ENCODE assay signal across 15 cellular contexts in genomic region chr11:17015639-17016125, GRCh38. TPM values are rescaled to one million over a fixed set of nuclear protein-coding genes. Genes with fewer than 3 reads are reported as not detected.
DNase-seq lines count a peak whose midpoint lies in the region; ATAC-seq, FAIRE-seq and TF ChIP-seq lines count a peak whose summit lies in the region.
"Had no signal": no experiment of that assay in that cellular context is flagged by ENCODE, and none has a peak within 500 bp of the region (broad histone marks: within the 10 kb centered on the region; RNA-seq: fewer than 3 reads in every experiment).

No MANE protein-coding gene starts in this region.

- H3K27ac ChIP-seq in right cardiac atrium (ENCODE audit: low read length) (no peak overlapping the region), right atrium auricular region (no peak overlapping the region), astrocyte (ENCODE audit: low read depth, low read length) (no peak overlapping the region), mucosa of rectum (ENCODE audit: low read depth in 2 of 2, low read length in 2 of 2) (peak overlapping the region; percentile 33 to 84), smooth muscle cell (ENCODE audit: low read depth) (no peak overlapping the region)
- H3K27ac ChIP-seq: skin epidermis had no signal

- no peaks in the 10 kb centered on the region for H4K20me1 ChIP-seq in astrocyte (ENCODE audit: insufficient read depth, low read length)
- no peaks in the 10 kb centered on the region for H4K20me1 ChIP-seq in smooth muscle cell (ENCODE audit: low read depth)

- H3K4me3 Mint-ChIP-seq in astrocyte (ENCODE audit: unreplicated experiment), result no peak overlapping the region

- no peak for ATAC-seq in right cardiac atrium

- H3K4me1 ChIP-seq in right cardiac atrium (ENCODE audit: control insufficient read depth, insufficient read depth, low read length), result no peaks in the 10 kb centered on the region
- peaks cover 0 to 7% of the 10 kb centered on the region in 2 donors for H3K4me1 ChIP-seq in right atrium auricular region
- peaks cover 18% of the 10 kb centered on the region for H3K4me1 ChIP-seq in astrocyte (ENCODE audit: insufficient read depth, low read length)
- H3K4me1 ChIP-seq in mucosa of rectum (ENCODE audit: control insufficient read depth in 2 of 2, insufficient read depth in 2 of 2, low read length in 2 of 2), result peaks cover 10 to 16% of the 10 kb centered on the region in 2 donors
- peaks cover 6% of the 10 kb centered on the region for H3K4me1 ChIP-seq in smooth muscle cell (ENCODE audit: low read depth)

- H3K27me3 ChIP-seq in right cardiac atrium (ENCODE audit: control insufficient read depth, insufficient read depth), result no peaks in the 10 kb centered on the region
- H3K27me3 ChIP-seq in right atrium auricular region, result no peaks in the 10 kb centered on the region
- H3K27me3 ChIP-seq in astrocyte (ENCODE audit: insufficient read depth, low read length), result peaks cover 10% of the 10 kb centered on the region
- no peaks in the 10 kb centered on the region for H3K27me3 ChIP-seq in mucosa of rectum (ENCODE audit: control insufficient read depth in 2 of 2, insufficient read depth in 2 of 2, low read length in 2 of 2)
- H3K27me3 ChIP-seq in smooth muscle cell (ENCODE audit: low read depth), result peaks cover 72% of the 10 kb centered on the region

- H3K27me3 Mint-ChIP-seq in astrocyte (ENCODE audit: low read depth, unreplicated experiment), result peaks cover 4% of the 10 kb centered on the region

- no peaks in the 10 kb centered on the region for H3K9me3 Mint-ChIP-seq in astrocyte (ENCODE audit: unreplicated experiment)
- H3K9me3 Mint-ChIP-seq: activated CD4-positive, alpha-beta memory T cell treated with anti-CD3 and anti-CD28 coated beads for 36 hours; activated naive CD8-positive, alpha-beta T cell treated with anti-CD3 and anti-CD28 coated beads, Interleukin-2, amount 10 ng/mL, durations not matched to agents 7 days and 5 days; T-cell had no signal

- H3K9ac ChIP-seq in astrocyte (ENCODE audit: low read length) (no peak overlapping the region), mucosa of rectum (ENCODE audit: low read depth in 1 of 2, low read length in 2 of 2) (peak overlapping the region in 1 of 2 donors; percentile 76), smooth muscle cell (ENCODE audit: low read depth) (no peak overlapping the region)

- H3K36me3 ChIP-seq in right atrium auricular region (no peaks in the 10 kb centered on the region), astrocyte (ENCODE audit: insufficient read depth, low read length) (no peaks in the 10 kb centered on the region), mucosa of rectum (ENCODE audit: control insufficient read depth in 2 of 2, insufficient read depth in 2 of 2, low read length in 2 of 2) (no peaks in the 10 kb centered on the region), smooth muscle cell (ENCODE audit: low read depth) (no peaks in the 10 kb centered on the region)

- intact Hi-C loops in right cardiac atrium (cut with DNase I), result loop anchor here in 1 of 4 donors (10.0 kb wide), 1 partner anchor 71 kb away; no protein-coding TSS in a partner anchor

- TF ChIP-seq CTCF in right atrium auricular region (IDR thresholded peaks at IDR 0.05), result no peak
- TF ChIP-seq CTCF in astrocyte (IDR thresholded peaks at IDR 0.05; ENCODE audit: insufficient read depth, low read depth, low read length), result no peak
- no peak for TF ChIP-seq CTCF in smooth muscle cell (IDR thresholded peaks at IDR 0.05; ENCODE audit: borderline replicate concordance, insufficient read depth, poor library complexity, severe bottlenecking)

- no peaks in the 10 kb centered on the region for H3K36me3 Mint-ChIP-seq in astrocyte (ENCODE audit: low read depth, unreplicated experiment)
- H3K36me3 Mint-ChIP-seq: activated naive CD8-positive, alpha-beta T cell treated with anti-CD3 and anti-CD28 coated beads, Interleukin-2, amount 10 ng/mL, durations not matched to agents 7 days and 5 days had no signal

- H3K4me3 ChIP-seq in right cardiac atrium (ENCODE audit: low read length) (no peak overlapping the region), right atrium auricular region (no peak overlapping the region), astrocyte (ENCODE audit: insufficient read depth, low read depth, low read length) (no peak overlapping the region), mucosa of rectum (ENCODE audit: low read length in 2 of 2) (peak overlapping the region in 1 of 2 donors; percentile 54), smooth muscle cell (no peak overlapping the region)

- H3K79me2 ChIP-seq in astrocyte (ENCODE audit: insufficient read depth, low read length) (no peaks in the 10 kb centered on the region), smooth muscle cell (ENCODE audit: low read depth) (no peaks in the 10 kb centered on the region)

- peaks cover 2% of the 10 kb centered on the region for H3K4me1 Mint-ChIP-seq in astrocyte (ENCODE audit: low read depth, unreplicated experiment)

- peak in 2 of 3 donors; percentile 59 to 66 for DNase-seq in right cardiac atrium
- no peak for DNase-seq in right atrium auricular region (ENCODE audit: low spot score)
- no peak for DNase-seq in astrocyte (ENCODE audit: low read depth)
- DNase-seq in smooth muscle cell (lab: John Stamatoyannopoulos, UW; ENCODE audit: unreplicated experiment), result no peak
- no peak for DNase-seq in NCI-H510A treated with DMSO at 0.1 percent for 48 hours (lab: John Stamatoyannopoulos, UW)
- DNase-seq in SIG-M5 (lab: John Stamatoyannopoulos, UW), result no peak
- no peak for DNase-seq in islet precursor cell
- DNase-seq: activated naive CD8-positive, alpha-beta T cell treated with anti-CD3 and anti-CD28 coated beads, Interleukin-2, amount 10 ng/mL, durations not matched to agents 7 days and 5 days; effector CD4-positive, alpha-beta T cell had no signal

- 70% methylated on average over 16 of the region's 16 CpGs for WGBS in right cardiac atrium
- WGBS in smooth muscle cell (ENCODE audit: low lambda C conversion rate), result 93% methylated on average over 16 of the region's 16 CpGs

- no peak overlapping the region for H3K27ac Mint-ChIP-seq in astrocyte (ENCODE audit: unreplicated experiment)
- H3K27ac Mint-ChIP-seq: activated CD4-positive, alpha-beta memory T cell treated with anti-CD3 and anti-CD28 coated beads for 36 hours; activated naive CD8-positive, alpha-beta T cell treated with anti-CD3 and anti-CD28 coated beads, Interleukin-2, amount 10 ng/mL, durations not matched to agents 7 days and 5 days; CD14-positive monocyte had no signal

- H3K9me3 ChIP-seq in right cardiac atrium (ENCODE audit: control insufficient read depth, low read length) (no peaks in the 10 kb centered on the region), right atrium auricular region (no peaks in the 10 kb centered on the region), astrocyte (ENCODE audit: insufficient read depth, low read depth, low read length) (no peaks in the 10 kb centered on the region), mucosa of rectum (ENCODE audit: control insufficient read depth in 2 of 2, low read length in 2 of 2) (no peaks in the 10 kb centered on the region), smooth muscle cell (replicated peaks; ENCODE audit: low read depth) (no peaks in the 10 kb centered on the region)

- H2AFZ ChIP-seq in astrocyte (ENCODE audit: low read depth, low read length) (no peak overlapping the region), smooth muscle cell (ENCODE audit: low read depth) (no peak overlapping the region)

- FAIRE-seq in astrocyte (lab: Jason Lieb, UNC), result no peak
- FAIRE-seq: urothelium cell line had no signal

- H3K4me2 ChIP-seq in astrocyte (ENCODE audit: low read length) (peak overlapping the region; percentile 90), smooth muscle cell (no peak overlapping the region)

- peaks cover 5% of the 10 kb centered on the region for H3F3A ChIP-seq in smooth muscle cell (ENCODE audit: low read depth)

RNA-seq across cellular contexts. Expression of gene PLEKHA7, which starts 1.5 kb away (rescaled TPM):
- total RNA-seq in right cardiac atrium (10 to 100 TPM; 30.3 to 44.6 (median 35.5) TPM), right atrium auricular region (10 to 100 TPM; 18.8 to 24.6 TPM), astrocyte (3.2 and 5.7 TPM in 2 replicates), smooth muscle cell (3.5 and 22.2 TPM in 2 replicates)
- polyA plus RNA-seq in right cardiac atrium (16.2 TPM), smooth muscle cell (0.19 and 7.8 TPM in 2 replicates)

Comparison
In these comparisons a context has a peak if more than half of its experiments do, and no peak if none do; other contexts are left out.
1. DNase-seq: peak in right cardiac atrium (2 of 3); none in right atrium auricular region (single experiment), astrocyte (single experiment), smooth muscle cell (single experiment), NCI-H510A treated with DMSO at 0.1 percent for 48 hours (single experiment), SIG-M5 (single experiment) and islet precursor cell (single experiment).
2. H3K27ac ChIP-seq: peak in mucosa of rectum (2 of 2); none in right cardiac atrium (single experiment), right atrium auricular region (0 of 2), astrocyte (single experiment) and smooth muscle cell (single experiment).